ENCODE assay signal across 19 cellular contexts in the genomic region with DNA sequence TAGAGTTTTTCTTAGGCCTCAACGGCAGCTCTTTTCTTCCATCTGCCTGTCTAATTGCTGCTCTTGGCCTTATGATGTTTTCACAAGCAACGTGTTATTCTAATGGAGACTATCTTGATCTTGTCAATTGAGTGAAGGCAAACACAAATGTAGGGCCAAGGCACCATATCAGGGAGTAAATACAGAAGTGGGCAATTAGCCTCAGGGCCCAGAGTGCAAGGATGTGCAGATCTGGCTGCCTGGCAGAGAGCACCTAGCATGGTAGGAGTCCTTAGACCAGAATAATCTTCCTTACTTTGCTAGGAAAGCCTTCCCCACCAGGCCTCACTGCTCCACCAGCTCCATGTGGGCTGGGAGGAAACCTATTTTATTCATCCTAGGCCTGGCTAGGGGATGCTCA.
"Had no signal": no experiment of that assay in that cellular context is flagged by ENCODE, and none has a peak within 500 bp of the region (broad histone marks: within the 10 kb centered on the region; RNA-seq: fewer than 3 reads in every experiment).

No MANE protein-coding gene starts in this region.

- H3K36me3 Mint-ChIP-seq: naive thymus-derived CD4-positive, alpha-beta T cell; stimulated activated naive B cell treated with anti-CD40 and anti-IgM and Interleukin-4, amounts not matched to agents 10 μg/mL and 1 μg/mL and 100 μg/mL, for 72 hours had no signal

- ATAC-seq: naive thymus-derived CD4-positive, alpha-beta T cell; stimulated activated naive B cell treated with anti-CD40 and anti-IgM and Interleukin-4, amounts not matched to agents 10 μg/mL and 1 μg/mL and 100 μg/mL, for 72 hours; stimulated activated naive CD8-positive, alpha-beta T cell treated with anti-CD3 and anti-CD28 coated beads, Interleukin-15, amount 100 ng/mL, for 72 hours had no signal

- H3K36me3 ChIP-seq: neutrophil, sigmoid colon, transverse colon had no signal

- H3K4me3 ChIP-seq: dorsolateral prefrontal cortex, hepatocyte, sigmoid colon, skin epidermis, testis, transverse colon had no signal

- H3K4me3 Mint-ChIP-seq: naive thymus-derived CD4-positive, alpha-beta T cell; nephron progenitor cell; stimulated activated naive B cell treated with anti-CD40 and anti-IgM and Interleukin-4, amounts not matched to agents 10 μg/mL and 1 μg/mL and 100 μg/mL, for 72 hours; stimulated activated naive CD8-positive, alpha-beta T cell treated with anti-CD3 and anti-CD28 coated beads, Interleukin-15, amount 100 ng/mL, for 72 hours had no signal

- H3K9me3 Mint-ChIP-seq: nephron progenitor cell; stimulated activated naive B cell treated with anti-CD40 and anti-IgM and Interleukin-4, amounts not matched to agents 10 μg/mL and 1 μg/mL and 100 μg/mL, for 72 hours; stimulated activated naive CD8-positive, alpha-beta T cell treated with anti-CD3 and anti-CD28 coated beads, Interleukin-15, amount 100 ng/mL, for 72 hours had no signal

- H3K9me3 ChIP-seq: neutrophil, sigmoid colon, testis, transverse colon had no signal

- H3K27me3 Mint-ChIP-seq: stimulated activated naive B cell treated with anti-CD40 and anti-IgM and Interleukin-4, amounts not matched to agents 10 μg/mL and 1 μg/mL and 100 μg/mL, for 72 hours; stimulated activated naive CD8-positive, alpha-beta T cell treated with anti-CD3 and anti-CD28 coated beads, Interleukin-15, amount 100 ng/mL, for 72 hours had no signal

- DNase-seq: cortex of kidney; dorsolateral prefrontal cortex; effector CD8-positive, alpha-beta T cell; foreskin melanocyte; kidney glomerular epithelial cell; mammary epithelial cell; naive thymus-derived CD4-positive, alpha-beta T cell; nephron progenitor cell; posterior cingulate gyrus; sigmoid colon; stimulated activated CD4-positive, alpha-beta T cell treated with anti-CD3 and anti-CD28 coated beads, Interleukin-2, amount 100 ng/mL, for 24 hours; stimulated activated CD4-positive, alpha-beta T cell treated with anti-CD3 and anti-CD28 coated beads, Interleukin-4, amount 100 ng/mL, for 4 hours; stimulated activated naive B cell treated with anti-CD40 and anti-IgM and Interleukin-4, amounts not matched to agents 10 μg/mL and 1 μg/mL and 100 μg/mL, for 72 hours; stimulated activated naive CD8-positive, alpha-beta T cell treated with anti-CD3 and anti-CD28 coated beads, Interleukin-15, amount 100 ng/mL, for 72 hours; testis; transverse colon had no signal

- H3K27me3 ChIP-seq: hepatocyte, neutrophil, sigmoid colon, testis, transverse colon had no signal

- H3K27ac Mint-ChIP-seq: naive thymus-derived CD4-positive, alpha-beta T cell; nephron progenitor cell; stimulated activated naive B cell treated with anti-CD40 and anti-IgM and Interleukin-4, amounts not matched to agents 10 μg/mL and 1 μg/mL and 100 μg/mL, for 72 hours; stimulated activated naive CD8-positive, alpha-beta T cell treated with anti-CD3 and anti-CD28 coated beads, Interleukin-15, amount 100 ng/mL, for 72 hours had no signal

- H3K4me1 ChIP-seq: sigmoid colon, testis, transverse colon had no signal

- H3K4me1 Mint-ChIP-seq: naive thymus-derived CD4-positive, alpha-beta T cell; stimulated activated naive B cell treated with anti-CD40 and anti-IgM and Interleukin-4, amounts not matched to agents 10 μg/mL and 1 μg/mL and 100 μg/mL, for 72 hours; stimulated activated naive CD8-positive, alpha-beta T cell treated with anti-CD3 and anti-CD28 coated beads, Interleukin-15, amount 100 ng/mL, for 72 hours had no signal
